In genomic region chr16:85276258-85276657, GRCh38 we compare ENCODE assay signal across 11 cellular contexts.
"Had no signal": no experiment of that assay in that cellular context is flagged by ENCODE, and none has a peak within 500 bp of the region (broad histone marks: within the 10 kb centered on the region; RNA-seq: fewer than 3 reads in every experiment).

No MANE protein-coding gene starts in this region.

- H3K4me3 ChIP-seq: dorsolateral prefrontal cortex, heart right ventricle, pancreas, testis, tibial nerve, upper lobe of right lung, vagina had no signal

- H3K27ac ChIP-seq: heart right ventricle, pancreas, testis, tibial nerve, upper lobe of right lung, vagina had no signal

- DNase-seq: cortex of kidney had no signal

- H3K4me1 ChIP-seq: pancreas, upper lobe of right lung, vagina had no signal

- H3K27me3 ChIP-seq: dorsolateral prefrontal cortex, heart right ventricle, pancreas, testis, tibial nerve, upper lobe of right lung, vagina had no signal

- H3K36me3 ChIP-seq: heart right ventricle, pancreas, tibial nerve, upper lobe of right lung, vagina had no signal

- FAIRE-seq: endometrium, frontal cortex, islet of Langerhans, pancreas had no signal

- H3K9me3 ChIP-seq: heart right ventricle, pancreas, testis, tibial nerve, upper lobe of right lung, vagina had no signal
